ENCODE assay signal across 8 cellular contexts in genomic region chr15:78298983-78299301, GRCh38. TPM values are rescaled to one million over a fixed set of nuclear protein-coding genes. Genes with fewer than 3 reads are reported as not detected.
DNase-seq lines count a peak whose midpoint lies in the region; ATAC-seq and TF ChIP-seq lines count a peak whose summit lies in the region.

No MANE protein-coding gene starts in this region.

- POLR2A ChIA-PET in Panc1 (lab: Charles Lee), result interaction anchor here (0.6 to 1.2 kb wide), 5 partner anchors 11 to 266 kb away, joined by 3 to 5 read pairs (median 3); partner anchors contain the start of gene CIB2

- peaks cover 12% of the 10 kb centered on the region for H3K4me1 ChIP-seq in Panc1 (ENCODE audit: control insufficient read depth, insufficient read depth, low read length)

- peak overlapping the region; percentile 80 to 97 for H3K4me3 ChIP-seq in Panc1 (ENCODE audit: low read depth in 2 of 2, low read length in 2 of 2)

- DNase-seq in Panc1 (ENCODE audit: low read depth, low spot score), result no peak
- DNase-seq in endothelial cell (ENCODE audit: low spot score), result no peak
- no peak for DNase-seq in natural killer cell
- no peak for DNase-seq in NCI-H146 treated with DMSO at 0.1 percent for 48 hours (lab: John Stamatoyannopoulos, UW; ENCODE audit: unreplicated experiment)
- no peak for DNase-seq in NCI-H748 treated with DMSO at 0.1 percent for 48 hours (lab: John Stamatoyannopoulos, UW)
- DNase-seq in NCI-H2196 (lab: John Stamatoyannopoulos, UW; ENCODE audit: unreplicated experiment), result no peak

- H3K27me3 ChIP-seq in Panc1 (ENCODE audit: control insufficient read depth, insufficient read depth, low read length), result no peaks in the 10 kb centered on the region

- H3K36me3 Mint-ChIP-seq in endothelial cell (ENCODE audit: low read depth, unreplicated experiment) (no peaks in the 10 kb centered on the region), natural killer cell (no peaks in the 10 kb centered on the region)

- BruUV-seq in Panc1 (replicated peaks; lab: Mats Ljungman, UMichigan), result TSS peak; percentile 76

- CTCF ChIA-PET in Panc1 (lab: Charles Lee), result interaction anchor here (0.9 kb wide), 1 partner anchor 22 kb away, joined by 3 read pairs; no protein-coding TSS in a partner anchor

- in situ Hi-C loops in Panc1 (cut with HindIII; ENCODE audit: low pct_unique_long_range_greater_than_20kb, low sequenced_read_pairs), result no loop called here

- TF ChIP-seq CTCF in GM12873 (IDR thresholded peaks at IDR 0.05; ENCODE audit: insufficient read depth, low read depth, low read length, missing control alignments), result peak; percentile 10
- no peak for TF ChIP-seq CTCF in Panc1 (IDR thresholded peaks at IDR 0.05)
- no peak for TF ChIP-seq CTCF in endothelial cell (IDR thresholded peaks at IDR 0.05; ENCODE audit: unreplicated experiment)
- TF ChIP-seq CTCF in natural killer cell (IDR thresholded peaks at IDR 0.05), result no peak

- H3K36me3 ChIP-seq in Panc1 (ENCODE audit: control insufficient read depth, insufficient read depth, low read length), result no peaks in the 10 kb centered on the region; the same call in 1 of the 2 replicates

- peak; percentile 26 for ATAC-seq in HG02623 (IDR thresholded peaks at IDR 0.05; ENCODE audit: unreplicated experiment)
- peak; percentile 73 for ATAC-seq in Panc1
- peak; percentile 33 to 66 (median 41) for ATAC-seq in natural killer cell

- H3K27ac ChIP-seq in Panc1 (ENCODE audit: low read length), result peak overlapping the region; percentile 91

- H3K4me3 Mint-ChIP-seq in endothelial cell (ENCODE audit: unreplicated experiment) (peak overlapping the region; percentile 98), natural killer cell (peak overlapping the region; percentile 98)

- H3K27ac Mint-ChIP-seq in endothelial cell (ENCODE audit: unreplicated experiment) (peak overlapping the region; percentile 88), natural killer cell (peak overlapping the region; percentile 89 to 97)

- H3K27me3 Mint-ChIP-seq in endothelial cell (ENCODE audit: unreplicated experiment) (no peaks in the 10 kb centered on the region), natural killer cell (ENCODE audit: low read depth in 2 of 2) (no peaks in the 10 kb centered on the region)

- intact Hi-C loops in Panc1 (cut with micrococcal nuclease; ENCODE audit: unreplicated experiment), result no loop called here
- intact Hi-C loops in natural killer cell (cut with micrococcal nuclease), result loop anchor here (1.0 to 5.0 kb wide), 3 partner anchors 35 to 152 kb away; partner anchors contain the start of genes DNAJA4, IDH3A and IREB2

- H3K4me1 Mint-ChIP-seq in endothelial cell (ENCODE audit: unreplicated experiment) (peaks cover 6% of the 10 kb centered on the region), natural killer cell (peaks cover 11 to 20% of the 10 kb centered on the region in 2 donors)

- H3K9me3 Mint-ChIP-seq in endothelial cell (ENCODE audit: unreplicated experiment) (no peaks in the 10 kb centered on the region), natural killer cell (no peaks in the 10 kb centered on the region)

- H3K9me3 ChIP-seq in Panc1 (ENCODE audit: control insufficient read depth, insufficient read depth, low read depth, low read length), result no peaks in the 10 kb centered on the region

RNA-seq across cellular contexts. Expression of gene SKIC8, which starts 0.5 kb away (rescaled TPM):
- total RNA-seq in Panc1 (2021; ENCODE audit: unreplicated experiment), result 66.3 TPM
- 62.4 TPM for polyA plus RNA-seq in Panc1 (2012; ENCODE audit: insufficient read length)
- 43.9 TPM for total RNA-seq in endothelial cell (ENCODE audit: unreplicated experiment)
- total RNA-seq in natural killer cell, result 10 to 100 TPM; 20.7 to 24.9 (median 21.4) TPM

RNA-seq across cellular contexts. Expression of gene DNAJA4, which starts 34.6 kb away (rescaled TPM):
- total RNA-seq in Panc1 (2021; ENCODE audit: unreplicated experiment), result 11.1 TPM
- 13.0 TPM for polyA plus RNA-seq in Panc1 (2012; ENCODE audit: insufficient read length)
- total RNA-seq in endothelial cell (ENCODE audit: unreplicated experiment), result 2.1 TPM
- 10 to 100 TPM; 23.2 to 28.8 (median 26.3) TPM for total RNA-seq in natural killer cell

RNA-seq across cellular contexts. Expression of gene CRABP1, which starts 41.2 kb away (rescaled TPM):
- total RNA-seq in Panc1 (2021; ENCODE audit: unreplicated experiment) (6.7 TPM), endothelial cell (ENCODE audit: unreplicated experiment) (3.3 TPM), natural killer cell (not detected)
- polyA plus RNA-seq in Panc1 (2012; ENCODE audit: insufficient read length), result 20.5 TPM
